In the genomic region with DNA sequence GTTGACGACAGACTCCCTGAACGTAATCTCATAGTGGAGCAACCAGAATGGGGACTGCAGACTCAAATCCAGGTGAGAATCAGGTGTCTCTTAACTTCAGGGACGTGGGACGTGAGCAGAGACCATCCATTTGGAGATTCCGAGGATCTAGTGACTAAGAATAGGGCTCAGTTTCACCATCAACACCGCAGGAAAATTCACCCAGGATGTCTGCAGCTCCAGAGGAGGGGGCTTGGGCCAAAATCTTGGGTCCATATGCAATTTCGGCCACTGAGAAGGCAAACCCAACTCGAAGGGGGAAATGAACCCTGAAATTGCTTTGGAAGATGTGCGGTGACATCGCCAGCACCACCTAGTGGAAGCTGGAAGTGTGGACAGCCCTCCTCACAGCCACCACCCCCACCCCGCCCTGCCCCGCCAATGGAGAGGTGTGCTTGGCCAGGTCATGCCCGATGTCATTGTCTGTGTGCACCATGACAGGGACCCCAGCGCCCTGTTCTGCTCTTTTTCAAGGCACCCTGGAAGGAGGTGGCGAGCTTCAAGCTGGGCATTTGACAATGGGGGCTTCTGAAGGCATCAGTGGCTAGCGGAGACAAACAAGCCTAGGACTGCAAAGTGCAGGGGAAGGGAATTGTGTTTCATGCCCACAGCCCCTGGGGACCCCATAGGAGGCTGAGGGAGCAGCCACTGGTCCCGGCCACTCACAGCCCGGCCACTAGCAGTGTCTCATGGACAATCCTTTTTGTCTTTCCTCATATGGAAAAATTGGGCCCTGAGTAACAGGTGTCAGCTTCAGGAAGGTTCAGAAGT, we compare ENCODE assay signal across 8 cellular contexts. TPM values are rescaled to one million over a fixed set of nuclear protein-coding genes. Genes with fewer than 3 reads are reported as not detected.
DNase-seq lines count a peak whose midpoint lies in the region; ATAC-seq and TF ChIP-seq lines count a peak whose summit lies in the region.

No MANE protein-coding gene starts in this region.

- H3K4me1 ChIP-seq in effector memory CD4-positive, alpha-beta T cell (ENCODE audit: control insufficient read depth, insufficient read depth, low read length, poor library complexity, severe bottlenecking) = peaks cover 9% of the 10 kb centered on the region
- no peaks in the 10 kb centered on the region for H3K4me1 ChIP-seq in mucosa of descending colon (ENCODE audit: low read depth)

- no peaks in the 10 kb centered on the region for H3K9me3 Mint-ChIP-seq in activated CD4-positive, alpha-beta memory T cell treated with anti-CD3 and anti-CD28 coated beads, Interleukin-2, amount 10 ng/mL, durations not matched to agents 7 days and 5 days

- no peak overlapping the region for H3K4me3 Mint-ChIP-seq in activated CD4-positive, alpha-beta memory T cell treated with anti-CD3 and anti-CD28 coated beads, Interleukin-2, amount 10 ng/mL, durations not matched to agents 7 days and 5 days

- H3K4me3 ChIP-seq in effector memory CD4-positive, alpha-beta T cell (ENCODE audit: insufficient read depth, low read depth, low read length, poor library complexity, severe bottlenecking) = no peak overlapping the region
- no peak overlapping the region for H3K4me3 ChIP-seq in mucosa of descending colon

- no peaks in the 10 kb centered on the region for H3K27me3 ChIP-seq in effector memory CD4-positive, alpha-beta T cell (replicated peaks; ENCODE audit: control insufficient read depth, insufficient read depth, low read length, poor library complexity, severe bottlenecking)

- H3K27ac ChIP-seq in effector memory CD4-positive, alpha-beta T cell (ENCODE audit: insufficient read depth, low read length, poor library complexity, severe bottlenecking) = peak overlapping the region; percentile 25

- H3K9me3 ChIP-seq in effector memory CD4-positive, alpha-beta T cell (ENCODE audit: control insufficient read depth, low read length) = no peaks in the 10 kb centered on the region
- H3K9me3 ChIP-seq in mucosa of descending colon = no peaks in the 10 kb centered on the region

- intact Hi-C loops in mucosa of descending colon (cut with DNase I, micrococcal nuclease) = no loop called here

- H3K27me3 Mint-ChIP-seq in activated CD4-positive, alpha-beta memory T cell treated with anti-CD3 and anti-CD28 coated beads, Interleukin-2, amount 10 ng/mL, durations not matched to agents 7 days and 5 days = no peaks in the 10 kb centered on the region

- peak; percentile 85 for TF ChIP-seq CTCF in mucosa of descending colon (IDR thresholded peaks at IDR 0.05)

- peaks cover 18% of the 10 kb centered on the region for H3K36me3 ChIP-seq in effector memory CD4-positive, alpha-beta T cell (ENCODE audit: control insufficient read depth, insufficient read depth, low read length)
- H3K36me3 ChIP-seq in mucosa of descending colon (ENCODE audit: low read depth) = peaks cover 12% of the 10 kb centered on the region

- peaks cover 30% of the 10 kb centered on the region for H3K4me1 Mint-ChIP-seq in activated CD4-positive, alpha-beta memory T cell treated with anti-CD3 and anti-CD28 coated beads, Interleukin-2, amount 10 ng/mL, durations not matched to agents 7 days and 5 days

- ATAC-seq in mucosa of descending colon (peak; percentile 88), GM19328 (IDR thresholded peaks at IDR 0.05; ENCODE audit: unreplicated experiment) (no peak)

- H3K36me3 Mint-ChIP-seq in activated CD4-positive, alpha-beta memory T cell treated with anti-CD3 and anti-CD28 coated beads, Interleukin-2, amount 10 ng/mL, durations not matched to agents 7 days and 5 days (ENCODE audit: low read depth) = peaks cover 31% of the 10 kb centered on the region

- POLR2A ChIA-PET in activated CD4-positive, alpha-beta memory T cell treated with anti-CD3 and anti-CD28 coated beads, Interleukin-2, amount 10 ng/mL, durations not matched to agents 7 days and 5 days (lab: Charles Lee) = interaction anchor here (0.7 to 4.8 kb wide), 10 partner anchors 8 to 232 kb away, joined by 3 to 23 read pairs (median 4); partner anchors contain the start of genes APOL1 and FOXRED2

- peak; percentile 8 for DNase-seq in NCI-H510A treated with DMSO at 0.1 percent for 48 hours (lab: John Stamatoyannopoulos, UW)
- no peak for DNase-seq in NCI-H510A (lab: John Stamatoyannopoulos, UW)
- peak; percentile 8 for DNase-seq in NCI-H1694 treated with DMSO at 0.1 percent for 48 hours (lab: John Stamatoyannopoulos, UW)
- DNase-seq in activated CD4-positive, alpha-beta memory T cell treated with anti-CD3 and anti-CD28 coated beads, Interleukin-2, amount 10 ng/mL, durations not matched to agents 7 days and 5 days = peak; percentile 74
- peak; percentile 36 to 47 (median 44) for DNase-seq in effector memory CD4-positive, alpha-beta T cell
- peak; percentile 69 to 74 (median 71) for DNase-seq in mucosa of descending colon
- peak; percentile 35 to 50 for DNase-seq in stimulated activated CD8-positive, alpha-beta memory T cell treated with anti-CD3 and anti-CD28 coated beads, Interleukin-7, amount 100 ng/mL, for 4 hours (ENCODE audit: low read depth in 2 of 2)

- H3K27ac Mint-ChIP-seq in activated CD4-positive, alpha-beta memory T cell treated with anti-CD3 and anti-CD28 coated beads, Interleukin-2, amount 10 ng/mL, durations not matched to agents 7 days and 5 days = peak overlapping the region; percentile 57

- CTCF ChIA-PET in activated CD4-positive, alpha-beta memory T cell treated with anti-CD3 and anti-CD28 coated beads, Interleukin-2, amount 10 ng/mL, durations not matched to agents 7 days and 5 days (lab: Charles Lee) = interaction anchor here (0.9 to 6.1 kb wide), 17 partner anchors 9 to 243 kb away, joined by 3 to 26 read pairs (median 5); partner anchors contain the start of gene APOL2

RNA-seq across cellular contexts. Expression of gene APOL1, which starts 24.8 kb away (rescaled TPM):
- 10 to 100 TPM; 63.0 to 64.0 TPM for total RNA-seq in activated CD4-positive, alpha-beta memory T cell treated with anti-CD3 and anti-CD28 coated beads, Interleukin-2, amount 10 ng/mL, durations not matched to agents 7 days and 5 days
- total RNA-seq in mucosa of descending colon = 10 to 100 TPM; 26.0 to 85.7 (median 68.5) TPM

RNA-seq across cellular contexts. Expression of gene APOL2, which starts 38.4 kb away (rescaled TPM):
- 10 to 100 TPM; 82.3 to 83.0 TPM for total RNA-seq in activated CD4-positive, alpha-beta memory T cell treated with anti-CD3 and anti-CD28 coated beads, Interleukin-2, amount 10 ng/mL, durations not matched to agents 7 days and 5 days
- 10 to 100 TPM; 46.3 to 64.8 (median 56.3) TPM for total RNA-seq in mucosa of descending colon
